In the genomic region with DNA sequence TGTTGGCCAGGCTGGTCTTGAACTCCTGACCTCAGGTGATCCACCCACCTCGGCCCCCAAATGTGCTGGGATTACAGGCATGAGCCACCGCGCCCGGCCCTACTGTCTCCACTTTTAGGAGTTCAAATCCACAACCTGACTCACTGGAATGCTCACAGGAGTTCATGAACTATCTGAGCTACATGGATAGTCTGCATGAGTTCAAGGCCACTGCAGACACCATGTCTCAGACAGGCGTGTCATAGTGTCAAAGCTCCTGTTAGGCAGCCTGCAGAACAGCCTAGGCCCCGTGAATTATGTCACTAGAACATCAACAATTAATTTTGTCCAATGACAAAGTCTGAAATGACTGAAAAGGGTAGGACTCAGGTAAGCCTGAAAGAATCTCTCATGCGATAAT, we compare ENCODE assay signal across 16 cellular contexts.
"Had no signal": no experiment of that assay in that cellular context is flagged by ENCODE, and none has a peak within 500 bp of the region (broad histone marks: within the 10 kb centered on the region; RNA-seq: fewer than 3 reads in every experiment).

No MANE protein-coding gene starts in this region.

- ATAC-seq: effector memory CD8-positive, alpha-beta T cell; left lobe of liver; lower lobe of right lung; stimulated activated effector memory CD8-positive, alpha-beta T cell treated with anti-CD3 and anti-CD28 coated beads, Interleukin-12 subunit alpha, Interleukin-12 subunit beta, amount 100 ng/mL, for 72 hours; stimulated activated naive CD8-positive, alpha-beta T cell treated with anti-CD3 and anti-CD28 coated beads, Interleukin-15, Interleukin-2, amounts not matched to agents 100 U/mL and 50 U/mL, for 24 hours; upper lobe of right lung had no signal

- H3K4me3 ChIP-seq: breast epithelium, lower lobe of right lung, smooth muscle cell, suprapubic skin, thyroid gland, upper lobe of right lung had no signal

- H3K4me2 ChIP-seq: smooth muscle cell had no signal

- H3K36me3 ChIP-seq: breast epithelium, lower lobe of right lung, suprapubic skin, thyroid gland, upper lobe of right lung had no signal

- DNase-seq: effector memory CD8-positive, alpha-beta T cell; foreskin keratinocyte; hippocampal formation; lower lobe of right lung; nephron progenitor cell; posterior cingulate gyrus; stimulated activated CD4-positive, alpha-beta T cell treated with anti-CD3 and anti-CD28 coated beads, Interleukin-4, amount 100 ng/mL, for 1 hour; stimulated activated CD8-positive, alpha-beta memory T cell treated with anti-CD3 and anti-CD28 coated beads, Interleukin-4, amount 100 ng/mL, for 48 hours; stimulated activated naive CD8-positive, alpha-beta T cell treated with anti-CD3 and anti-CD28 coated beads, Interleukin-15, Interleukin-2, amounts not matched to agents 100 U/mL and 50 U/mL, for 24 hours; thyroid gland; upper lobe of right lung had no signal

- H3K27ac ChIP-seq: breast epithelium, foreskin keratinocyte, lower lobe of right lung, suprapubic skin, thyroid gland, upper lobe of right lung had no signal

- H3K9me3 ChIP-seq: breast epithelium, lower lobe of right lung, suprapubic skin, thyroid gland, upper lobe of right lung had no signal
